ENCODE assay signal across 8 cellular contexts in the genomic region with DNA sequence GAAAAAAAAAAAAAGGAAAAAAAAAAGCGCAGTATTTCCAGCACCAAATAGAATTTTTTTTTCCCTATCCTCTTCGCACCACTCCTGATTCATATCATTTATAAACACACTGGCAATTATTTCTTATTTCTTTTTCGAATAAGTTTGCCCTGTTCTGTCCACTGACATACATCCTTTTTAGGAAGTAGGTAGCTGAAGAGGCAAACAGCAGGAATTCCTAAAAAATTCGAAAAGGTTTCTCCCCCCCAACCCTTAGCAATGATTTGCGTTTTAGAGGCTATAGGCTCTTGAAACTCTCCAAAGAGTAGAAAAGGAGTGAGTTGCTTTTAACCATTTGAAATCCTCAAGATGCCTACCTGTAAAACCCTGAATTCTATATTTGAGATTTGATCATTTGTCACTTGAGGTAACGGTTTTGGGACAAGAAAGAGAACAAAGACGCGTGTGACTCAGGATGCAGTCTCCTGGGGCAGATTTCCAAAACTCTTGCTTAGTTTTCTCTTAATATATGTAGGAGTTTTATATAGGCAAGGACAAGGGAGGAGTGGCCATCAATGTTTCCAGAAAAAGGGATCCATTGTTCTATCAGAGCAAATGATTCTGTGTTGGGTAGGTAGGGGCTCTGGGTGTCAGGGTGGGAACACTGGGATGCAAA. TPM values are rescaled to one million over a fixed set of nuclear protein-coding genes. Genes with fewer than 3 reads are reported as not detected.
A peak's percentile ranks its signal among the peaks of the same experiment; 100 is the strongest.
DNase-seq lines count a peak whose midpoint lies in the region; ATAC-seq, FAIRE-seq and TF ChIP-seq lines count a peak whose summit lies in the region.

No MANE protein-coding gene starts in this region.

- H3K27ac ChIP-seq in GM23338 (ENCODE audit: low read depth) (peak overlapping the region; percentile 76), iPS-18a (ENCODE audit: low read length) (no peak overlapping the region), skeletal muscle tissue (ENCODE audit: low read depth, low read length) (peak overlapping the region; percentile 84)

- H3K4me2 ChIP-seq in GM23338, result peak overlapping the region; percentile 68

- peaks cover 15% of the 10 kb centered on the region for H4K20me1 ChIP-seq in GM23338 (replicated peaks; ENCODE audit: insufficient read depth)

- TF ChIP-seq POLR2A in GM12892 (IDR thresholded peaks at IDR 0.05; ENCODE audit: low read depth, low read length), result no peak

- DNase-seq in GM23338 (ENCODE audit: low spot score) (peak; percentile 52), GM12892 (ENCODE audit: insufficient read length) (no peak), NAMALWA (ENCODE audit: low spot score) (no peak), NCI-H2081 (lab: John Stamatoyannopoulos, UW) (no peak)
- DNase-seq in activated T-helper 2 cell treated with anti-CD3 and anti-CD28 coated beads, Interferon-gamma antibody, Interleukin-2, Interleukin-4, amounts not matched to agents 10 μg/mL and 5 μg/mL and 100 μg/mL, durations not matched to agents 14 hours and 24 hours and 36 hours (ENCODE audit: low spot score), result no peak
- DNase-seq in stimulated activated naive CD4-positive, alpha-beta T cell treated with Interleukin-2 at 50 U/mL for 16 hours (lab: John Stamatoyannopoulos, UW), result no peak

- H3K4me3 ChIP-seq in GM23338 (peak overlapping the region; percentile 31), iPS-18a (ENCODE audit: low read length) (peak overlapping the region; percentile 84), skeletal muscle tissue (ENCODE audit: low read length in 3 of 3) (peak overlapping the region; percentile 57 to 85 (median 81))

- peak overlapping the region; percentile 95 for H3K27ac Mint-ChIP-seq in GM23338
- H3K27ac Mint-ChIP-seq in activated T-helper 2 cell treated with anti-CD3 and anti-CD28 coated beads, Interferon-gamma antibody, Interleukin-2, Interleukin-4, amounts not matched to agents 10 μg/mL and 5 μg/mL and 100 μg/mL, durations not matched to agents 14 hours and 24 hours and 36 hours, result no peak overlapping the region

- peaks cover 53% of the 10 kb centered on the region for H3K4me1 ChIP-seq in GM23338 (ENCODE audit: insufficient read depth)
- H3K4me1 ChIP-seq in iPS-18a (ENCODE audit: control insufficient read depth, low read depth, low read length), result peaks cover 60% of the 10 kb centered on the region
- peaks cover 10 to 17% (median 13%) of the 10 kb centered on the region in 3 donors for H3K4me1 ChIP-seq in skeletal muscle tissue (ENCODE audit: control insufficient read depth in 3 of 3, insufficient read depth in 3 of 3, low read length in 3 of 3)

- peaks cover 71% of the 10 kb centered on the region for H3K4me1 Mint-ChIP-seq in GM23338
- peaks cover 5% of the 10 kb centered on the region for H3K4me1 Mint-ChIP-seq in activated T-helper 2 cell treated with anti-CD3 and anti-CD28 coated beads, Interferon-gamma antibody, Interleukin-2, Interleukin-4, amounts not matched to agents 10 μg/mL and 5 μg/mL and 100 μg/mL, durations not matched to agents 14 hours and 24 hours and 36 hours (ENCODE audit: low read depth)

- no peak overlapping the region for H2AFZ ChIP-seq in GM23338

- H3K9ac ChIP-seq in iPS-18a (ENCODE audit: low read length) (peak overlapping the region; percentile 49), skeletal muscle tissue (ENCODE audit: low read depth in 1 of 3, low read length in 3 of 3) (no peak overlapping the region)

- peaks cover 5% of the 10 kb centered on the region; the same call in 2 of the 3 replicates for H3K9me3 Mint-ChIP-seq in GM23338
- no peaks in the 10 kb centered on the region for H3K9me3 Mint-ChIP-seq in activated T-helper 2 cell treated with anti-CD3 and anti-CD28 coated beads, Interferon-gamma antibody, Interleukin-2, Interleukin-4, amounts not matched to agents 10 μg/mL and 5 μg/mL and 100 μg/mL, durations not matched to agents 14 hours and 24 hours and 36 hours

- intact Hi-C loops in activated T-helper 2 cell treated with anti-CD3 and anti-CD28 coated beads, Interferon-gamma antibody, Interleukin-2, Interleukin-4, amounts not matched to agents 10 μg/mL and 5 μg/mL and 100 μg/mL, durations not matched to agents 14 hours and 24 hours and 36 hours (cut with micrococcal nuclease), result no loop called here

- H3K36me3 Mint-ChIP-seq in GM23338 (ENCODE audit: low read depth), result peaks cover 37% of the 10 kb centered on the region
- H3K36me3 Mint-ChIP-seq in activated T-helper 2 cell treated with anti-CD3 and anti-CD28 coated beads, Interferon-gamma antibody, Interleukin-2, Interleukin-4, amounts not matched to agents 10 μg/mL and 5 μg/mL and 100 μg/mL, durations not matched to agents 14 hours and 24 hours and 36 hours (ENCODE audit: low read depth), result no peaks in the 10 kb centered on the region

- H3K27me3 ChIP-seq in GM23338 (ENCODE audit: insufficient read depth) (no peaks in the 10 kb centered on the region), iPS-18a (ENCODE audit: control insufficient read depth, insufficient read depth, low read length) (no peaks in the 10 kb centered on the region), skeletal muscle tissue (ENCODE audit: control insufficient read depth in 3 of 3, insufficient read depth in 3 of 3, low read length in 3 of 3) (peaks cover 0 to 23% (median 22%) of the 10 kb centered on the region in 3 donors)

- peak overlapping the region; percentile 76 for H3K4me3 Mint-ChIP-seq in GM23338
- peak overlapping the region; percentile 37 for H3K4me3 Mint-ChIP-seq in activated T-helper 2 cell treated with anti-CD3 and anti-CD28 coated beads, Interferon-gamma antibody, Interleukin-2, Interleukin-4, amounts not matched to agents 10 μg/mL and 5 μg/mL and 100 μg/mL, durations not matched to agents 14 hours and 24 hours and 36 hours (ENCODE audit: low read depth)

- no peak for ATAC-seq in GM23338

- peaks cover 12% of the 10 kb centered on the region for H3F3A ChIP-seq in GM23338 (replicated peaks; ENCODE audit: low read depth)

- no peaks in the 10 kb centered on the region for H3K9me2 ChIP-seq in GM23338 (ENCODE audit: insufficient read depth)

- TF ChIP-seq CTCF in GM23338 (conservative IDR thresholded peaks at IDR 0.05; ENCODE audit: low read depth in 2 of 2), result no peak

- H3K9me3 ChIP-seq in iPS-18a (ENCODE audit: control insufficient read depth, low read depth, low read length), result no peaks in the 10 kb centered on the region
- no peaks in the 10 kb centered on the region for H3K9me3 ChIP-seq in skeletal muscle tissue (ENCODE audit: control insufficient read depth in 3 of 3, low read length in 3 of 3)

- peaks cover 24% of the 10 kb centered on the region for H3K79me2 ChIP-seq in GM23338 (replicated peaks; ENCODE audit: insufficient read depth)

- no peak for FAIRE-seq in GM12892 (lab: Jason Lieb, UNC)

- peaks cover 24% of the 10 kb centered on the region for H3K27me3 Mint-ChIP-seq in GM23338 (ENCODE audit: insufficient read depth, low read depth, poor library complexity)
- H3K27me3 Mint-ChIP-seq in activated T-helper 2 cell treated with anti-CD3 and anti-CD28 coated beads, Interferon-gamma antibody, Interleukin-2, Interleukin-4, amounts not matched to agents 10 μg/mL and 5 μg/mL and 100 μg/mL, durations not matched to agents 14 hours and 24 hours and 36 hours (ENCODE audit: low read depth), result peaks cover 68% of the 10 kb centered on the region

- H3K36me3 ChIP-seq in GM23338 (ENCODE audit: insufficient read depth) (peaks cover 19% of the 10 kb centered on the region), iPS-18a (ENCODE audit: control insufficient read depth, low read depth, low read length) (peaks cover 28% of the 10 kb centered on the region), skeletal muscle tissue (ENCODE audit: control insufficient read depth in 3 of 3, insufficient read depth in 3 of 3, low read length in 3 of 3) (peaks cover 0 to 3% (median 0%) of the 10 kb centered on the region in 3 donors)

TF ChIP-seq in GM23338, 12 proteins besides CTCF, POLR2A, EP300 and RAD21:
- TF ChIP-seq ETS1 (IDR thresholded peaks at IDR 0.05), result no peak
- no peak for TF ChIP-seq ZNF114 (CRISPR knock-in tag; IDR thresholded peaks at IDR 0.05)
- TF ChIP-seq CREB1 (CRISPR knock-in tag; IDR thresholded peaks at IDR 0.05; ENCODE audit: low read depth), result no peak

RNA-seq across cellular contexts. Expression of gene CCN2, which starts 0.5 kb away (rescaled TPM):
- total RNA-seq in GM23338 (2014; rRNA removed; shearing (Covaris generic)), result 159 and 177 TPM in 2 replicates
- polyA plus RNA-seq in GM23338 (2016; fragmentation: Nextera tagmentation; extraction: Ambion mirVana), result 113 and 128 TPM in 2 replicates
- total RNA-seq in activated T-helper 2 cell treated with anti-CD3 and anti-CD28 coated beads, Interferon-gamma antibody, Interleukin-2, Interleukin-4, amounts not matched to agents 10 μg/mL and 5 μg/mL and 100 μg/mL, durations not matched to agents 14 hours and 24 hours and 36 hours, result not detected in 2 replicates
- total RNA-seq in skeletal muscle tissue, result 29.7 TPM
- polyA plus RNA-seq in GM12892 (2012; ENCODE audit: missing spikeins), result not detected

Comparison
In these comparisons a context has a peak if more than half of its experiments do, and no peak if none do; other contexts are left out.
1. H3K4me3 ChIP-seq: peak in every context shown above with its lines; median percentile 84 in iPS-18a; 81 in skeletal muscle tissue; 31 in GM23338.
2. RNA of gene CCN2, which starts 0.5 kb away (total RNA-seq): 159 to 177 TPM in GM23338 and 29.7 TPM in skeletal muscle tissue (single experiment); not detected in activated T-helper 2 cell treated with anti-CD3 and anti-CD28 coated beads, Interferon-gamma antibody, Interleukin-2, Interleukin-4, amounts not matched to agents 10 μg/mL and 5 μg/mL and 100 μg/mL, durations not matched to agents 14 hours and 24 hours and 36 hours; every median in the first group is over 10 times any median in the second.